In genomic region chr10:120188950-120189349, GRCh38 we compare ENCODE assay signal across 6 cellular contexts.
"Had no signal": no experiment of that assay in that cellular context is flagged by ENCODE, and none has a peak within 500 bp of the region (broad histone marks: within the 10 kb centered on the region; RNA-seq: fewer than 3 reads in every experiment).

No MANE protein-coding gene starts in this region.

- H3K4me1 ChIP-seq: HAP-1 had no signal

- H3K9me3 ChIP-seq: HAP-1 had no signal

- H3K36me3 ChIP-seq: HAP-1 had no signal

- H3K27ac ChIP-seq: GM23248 had no signal

- DNase-seq: GM23248, GOT3, H7, IMR-90 had no signal

- H3K4me3 ChIP-seq: GM23248, HAP-1, K562 had no signal
